ENCODE assay signal across 12 cellular contexts in genomic region chr10:127577376-127577775, GRCh38. TPM values are rescaled to one million over a fixed set of nuclear protein-coding genes. Genes with fewer than 3 reads are reported as not detected.
DNase-seq lines count a peak whose midpoint lies in the region; ATAC-seq and TF ChIP-seq lines count a peak whose summit lies in the region.
"Had no signal": no experiment of that assay in that cellular context is flagged by ENCODE, and none has a peak within 500 bp of the region (broad histone marks: within the 10 kb centered on the region; RNA-seq: fewer than 3 reads in every experiment).

No MANE protein-coding gene starts in this region.

- peak overlapping the region in 45 of 59 donors; percentile 0 to 78 (median 46) for H3K27ac ChIP-seq in dorsolateral prefrontal cortex
- H3K27ac ChIP-seq: uterus had no signal

- TF ChIP-seq CTCF in dorsolateral prefrontal cortex (IDR thresholded peaks at IDR 0.05 in 54 of 56, conservative IDR thresholded peaks at IDR 0.05 in 2 of 56; ENCODE audit: low read depth in 1 of 56, partially characterized antibody in 56 of 56), result peak; percentile 15 to 73 (median 48)

- no peak for ATAC-seq in GM21515 (IDR thresholded peaks at IDR 0.05; ENCODE audit: unreplicated experiment)
- ATAC-seq in HG03139 (IDR thresholded peaks at IDR 0.05; ENCODE audit: unreplicated experiment), result no peak

- H3K4me3 ChIP-seq in dorsolateral prefrontal cortex, result peak overlapping the region in 1 of 59 donors; percentile 19
- H3K4me3 ChIP-seq: uterus had no signal

- intact Hi-C loops in dorsolateral prefrontal cortex (cut with DNase I), result loop anchor here in 1 of 2 donors (5.0 kb wide), 1 partner anchor 40 kb away; no protein-coding TSS in a partner anchor

- DNase-seq in NCI-H510A treated with DMSO at 0.1 percent for 48 hours (lab: John Stamatoyannopoulos, UW) (peak; percentile 46), NCI-H510A (lab: John Stamatoyannopoulos, UW) (no peak), NCI-H2196 treated with DMSO at 0.1 percent for 48 hours (lab: John Stamatoyannopoulos, UW; ENCODE audit: unreplicated experiment) (peak; percentile 0), dorsolateral prefrontal cortex (no peak), renal cortical epithelial cell (ENCODE audit: low read depth) (peak; percentile 68), LoVo (ENCODE audit: low spot score) (no peak)
- DNase-seq: activated naive CD4-positive, alpha-beta T cell treated with Interleukin-2 at 50 U/mL for 16 hours; foreskin melanocyte; NCI-H2081 treated with DMSO at 0.1 percent for 48 hours; uterus had no signal

- no peaks in the 10 kb centered on the region for H3K27me3 ChIP-seq in dorsolateral prefrontal cortex
- H3K27me3 ChIP-seq: uterus had no signal

RNA-seq across cellular contexts. Expression of gene NPS, which starts 28.3 kb away (rescaled TPM):
- total RNA-seq in dorsolateral prefrontal cortex (not detected), renal cortical epithelial cell (not detected in 2 replicates)
- total RNA-seq: uterus had no signal

Comparison
In these comparisons a context has a peak if more than half of its experiments do, and no peak if none do; other contexts are left out.
1. DNase-seq: peak in NCI-H510A treated with DMSO at 0.1 percent for 48 hours (single experiment), NCI-H2196 treated with DMSO at 0.1 percent for 48 hours (single experiment) and renal cortical epithelial cell (single experiment); none in NCI-H510A (single experiment), dorsolateral prefrontal cortex (0 of 10) and LoVo (single experiment).